17 cellular contexts compared by ENCODE assay signal in genomic region chrX:121455890-121456289, GRCh38.
DNase-seq lines count a peak whose midpoint lies in the region; ATAC-seq lines count a peak whose summit lies in the region.
"Had no signal": no experiment of that assay in that cellular context is flagged by ENCODE, and none has a peak within 500 bp of the region (broad histone marks: within the 10 kb centered on the region; RNA-seq: fewer than 3 reads in every experiment).

No MANE protein-coding gene starts in this region.

- peak; percentile 28 for DNase-seq in kidney tubule cell (ENCODE audit: low spot score)
- no peak for DNase-seq in activated CD4-positive, alpha-beta T cell treated with anti-CD3 and anti-CD28 coated beads, Interleukin-2, amount 50 U/mL, for 4 hours
- DNase-seq: activated CD4-positive, alpha-beta T cell treated with anti-CD3 and anti-CD28 coated beads, Interleukin-2, amount 50 U/mL, for 1 hour; cortex of kidney; left ventricle myocardium inferior; MG63; NCI-H187; NCI-H510A; stimulated activated CD4-positive, alpha-beta T cell treated with anti-CD3 and anti-CD28 coated beads, Interleukin-4, amount 100 ng/mL, for 4 hours; testis had no signal

- ATAC-seq in GM18858 (IDR thresholded peaks at IDR 0.05; ENCODE audit: unreplicated experiment) = peak; percentile 42
- peak; percentile 61 for ATAC-seq in GM21576 (IDR thresholded peaks at IDR 0.05; ENCODE audit: unreplicated experiment)
- ATAC-seq in HG03342 (IDR thresholded peaks at IDR 0.05; ENCODE audit: unreplicated experiment) = peak; percentile 61
- ATAC-seq in HG03378 (IDR thresholded peaks at IDR 0.05; ENCODE audit: unreplicated experiment) = no peak
- no peak for ATAC-seq in HG02973 (IDR thresholded peaks at IDR 0.05; ENCODE audit: unreplicated experiment)
- ATAC-seq: gastroesophageal sphincter, HepG2 had no signal

Comparison
In these comparisons a context has a peak if more than half of its experiments do, and no peak if none do; other contexts are left out.
1. ATAC-seq: peak in GM18858 (single experiment), GM21576 (single experiment) and HG03342 (single experiment); none in HG03378 (single experiment) and HG02973 (single experiment).